Comparison of ENCODE assay signal across 7 cellular contexts in the genomic region with DNA sequence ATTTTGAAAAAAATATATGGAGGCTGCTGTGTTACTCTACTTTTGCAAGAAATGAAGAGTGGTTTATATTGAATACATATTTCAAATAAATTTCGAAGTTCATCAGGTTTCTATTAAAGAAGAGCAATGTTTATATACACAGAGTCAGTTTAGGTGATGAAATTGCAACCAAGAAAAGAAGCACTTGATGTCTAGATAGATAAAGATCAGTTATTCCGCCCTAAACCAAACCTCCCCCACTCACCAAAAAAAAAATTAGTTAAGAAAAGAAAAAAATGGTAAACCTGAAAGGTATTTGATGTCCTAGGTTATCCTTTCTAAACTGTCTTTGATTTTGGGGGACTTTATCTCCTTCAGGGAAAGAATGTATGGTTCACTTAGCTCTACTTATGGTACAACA.
"Had no signal": no experiment of that assay in that cellular context is flagged by ENCODE, and none has a peak within 500 bp of the region (broad histone marks: within the 10 kb centered on the region; RNA-seq: fewer than 3 reads in every experiment).

No MANE protein-coding gene starts in this region.

- H2AFZ ChIP-seq: GM23338 had no signal

- H3K4me3 ChIP-seq: GM23338 had no signal

- H3K9me3 Mint-ChIP-seq: GM23338, H9 had no signal

- H3K4me3 Mint-ChIP-seq: GM23338, H9 had no signal

- FAIRE-seq: H1, H54, HTR-8/SVneo had no signal

- DNase-seq: H9, HCEC 1CT, IMR-90 had no signal

- H3K4me2 ChIP-seq: GM23338 had no signal

- H3K27ac Mint-ChIP-seq: GM23338 had no signal

- ATAC-seq: GM23338 had no signal
